In the genomic region with DNA sequence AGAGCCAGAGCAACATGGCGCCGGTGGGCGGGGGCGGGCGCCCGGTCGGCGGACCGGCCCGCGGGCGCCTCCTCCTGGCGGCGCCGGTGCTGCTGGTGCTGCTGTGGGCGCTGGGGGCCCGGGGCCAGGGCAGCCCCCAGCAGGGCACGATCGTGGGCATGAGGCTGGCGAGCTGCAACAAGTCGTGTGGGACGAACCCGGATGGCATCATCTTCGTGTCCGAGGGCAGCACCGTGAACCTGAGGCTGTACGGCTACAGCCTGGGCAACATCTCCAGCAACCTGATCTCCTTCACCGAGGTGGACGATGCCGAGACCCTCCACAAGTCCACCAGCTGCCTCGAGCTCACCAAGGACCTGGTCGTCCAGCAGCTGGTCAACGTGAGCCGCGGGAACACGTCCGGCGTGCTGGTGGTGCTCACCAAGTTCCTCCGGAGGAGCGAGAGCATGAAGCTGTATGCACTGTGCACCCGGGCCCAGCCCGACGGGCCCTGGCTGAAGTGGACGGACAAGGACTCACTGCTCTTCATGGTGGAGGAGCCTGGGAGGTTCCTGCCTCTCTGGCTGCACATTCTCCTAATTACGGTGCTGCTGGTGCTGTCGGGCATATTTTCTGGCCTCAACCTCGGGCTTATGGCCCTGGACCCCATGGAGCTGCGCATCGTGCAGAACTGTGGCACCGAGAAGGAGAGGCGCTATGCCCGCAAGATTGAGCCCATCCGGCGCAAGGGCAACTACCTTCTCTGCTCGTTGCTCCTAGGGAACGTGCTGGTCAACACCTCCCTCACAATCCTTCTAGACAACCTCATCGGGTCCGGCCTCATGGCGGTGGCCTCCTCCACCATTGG, we compare ENCODE assay signal across 8 cellular contexts. TPM values are rescaled to one million over a fixed set of nuclear protein-coding genes. Genes with fewer than 3 reads are reported as not detected.
A peak's percentile ranks its signal among the peaks of the same experiment; 100 is the strongest.
DNase-seq lines count a peak whose midpoint lies in the region; ATAC-seq and TF ChIP-seq lines count a peak whose summit lies in the region.

No MANE protein-coding gene starts in this region.

- H3K4me3 ChIP-seq in BLaER1 treated with 17β-estradiol and CSF1 and Interleukin-3, amounts not matched to agents 10 nM and 100 nM = peak overlapping the region; percentile 60 to 76 (median 66)
- peak overlapping the region; percentile 80 for H3K4me3 ChIP-seq in HUES48 (ENCODE audit: low read depth, low read length)
- peak overlapping the region; percentile 67 to 73 for H3K4me3 ChIP-seq in right atrium auricular region
- H3K4me3 ChIP-seq in gastrocnemius medialis = peak overlapping the region; percentile 64 to 87 (median 74)

- peak overlapping the region; percentile 73 for H3K4me3 Mint-ChIP-seq in activated naive CD4-positive, alpha-beta T cell treated with anti-CD3 and anti-CD28 coated beads, Interleukin-2, amount 10 ng/mL, durations not matched to agents 7 days and 5 days

- TF ChIP-seq CTCF in right atrium auricular region (IDR thresholded peaks at IDR 0.05) (peak; percentile 24 to 60), gastrocnemius medialis (IDR thresholded peaks at IDR 0.05 in 4 of 5, conservative IDR thresholded peaks at IDR 0.05 in 1 of 5) (peak; percentile 31 to 83 (median 79))

- peak overlapping the region; percentile 68 to 84 (median 82) for H3K9ac ChIP-seq in BLaER1 treated with 17β-estradiol and CSF1 and Interleukin-3, amounts not matched to agents 10 nM and 100 nM
- peak overlapping the region; percentile 38; the same call in 1 of the 2 replicates for H3K9ac ChIP-seq in HUES48 (ENCODE audit: low read depth, low read length)

- H3K27me3 ChIP-seq in BLaER1 treated with 17β-estradiol and CSF1 and Interleukin-3, amounts not matched to agents 10 nM and 100 nM = no peaks in the 10 kb centered on the region
- H3K27me3 ChIP-seq in HUES48 (ENCODE audit: control insufficient read depth, insufficient read depth, low read length) (0 out of 2 replicates have a peak, but pooled peaks cover 5% of the 10 kb centered on the region), right atrium auricular region (no peaks in the 10 kb centered on the region), gastrocnemius medialis (no peaks in the 10 kb centered on the region)

- no peaks in the 10 kb centered on the region for H3K9me3 ChIP-seq in BLaER1 treated with 17β-estradiol and CSF1 and Interleukin-3, amounts not matched to agents 10 nM and 100 nM (replicated peaks in 1 of 11)
- H3K9me3 ChIP-seq in HUES48 (ENCODE audit: control insufficient read depth, insufficient read depth, low read length) (no peaks in the 10 kb centered on the region), right atrium auricular region (no peaks in the 10 kb centered on the region), gastrocnemius medialis (no peaks in the 10 kb centered on the region)

- peak overlapping the region; percentile 88 to 100 (median 98) for H3K4me2 ChIP-seq in BLaER1 treated with 17β-estradiol and CSF1 and Interleukin-3, amounts not matched to agents 10 nM and 100 nM

- peak overlapping the region; percentile 80 for H3K27ac Mint-ChIP-seq in activated naive CD4-positive, alpha-beta T cell treated with anti-CD3 and anti-CD28 coated beads, Interleukin-2, amount 10 ng/mL, durations not matched to agents 7 days and 5 days

- peaks cover 0 to 1% (median 0%) of the 10 kb centered on the region in 11 experiments; a peak in 1 of 22 replicates for H3K36me3 ChIP-seq in BLaER1 treated with 17β-estradiol and CSF1 and Interleukin-3, amounts not matched to agents 10 nM and 100 nM
- H3K36me3 ChIP-seq in HUES48 (ENCODE audit: control insufficient read depth, insufficient read depth, low read length) (no peaks in the 10 kb centered on the region), right atrium auricular region (no peaks in the 10 kb centered on the region), gastrocnemius medialis (no peaks in the 10 kb centered on the region)

- peaks cover 58% of the 10 kb centered on the region for H3K4me1 Mint-ChIP-seq in activated naive CD4-positive, alpha-beta T cell treated with anti-CD3 and anti-CD28 coated beads, Interleukin-2, amount 10 ng/mL, durations not matched to agents 7 days and 5 days

- intact Hi-C loops in gastrocnemius medialis (cut with DNase I; ENCODE audit: low total_unique reads) = loop anchor here (1.0 to 5.0 kb wide), 5 partner anchors 21 to 224 kb away; a partner anchor contains a TSS

- peak overlapping the region; percentile 55 to 85 (median 76); a peak in 21 of 22 replicates for H3K27ac ChIP-seq in BLaER1 treated with 17β-estradiol and CSF1 and Interleukin-3, amounts not matched to agents 10 nM and 100 nM
- H3K27ac ChIP-seq in HUES48 (ENCODE audit: low read depth, low read length) = no peak overlapping the region
- peak overlapping the region; percentile 77 to 81 for H3K27ac ChIP-seq in right atrium auricular region
- peak overlapping the region; percentile 83 to 91 (median 88) for H3K27ac ChIP-seq in gastrocnemius medialis

- no peaks in the 10 kb centered on the region for H3K36me3 Mint-ChIP-seq in activated naive CD4-positive, alpha-beta T cell treated with anti-CD3 and anti-CD28 coated beads, Interleukin-2, amount 10 ng/mL, durations not matched to agents 7 days and 5 days

- H3K4me1 ChIP-seq in BLaER1 treated with 17β-estradiol and CSF1 and Interleukin-3, amounts not matched to agents 10 nM and 100 nM = peaks cover 51 to 74% (median 62%) of the 10 kb centered on the region in 10 experiments
- H3K4me1 ChIP-seq in HUES48 (ENCODE audit: control insufficient read depth, insufficient read depth, low read length) = peaks cover 35% of the 10 kb centered on the region
- H3K4me1 ChIP-seq in right atrium auricular region = peaks cover 0 to 43% of the 10 kb centered on the region in 2 donors
- H3K4me1 ChIP-seq in gastrocnemius medialis = peaks cover 39 to 41% of the 10 kb centered on the region in 2 donors

- DNase-seq in activated naive CD4-positive, alpha-beta T cell treated with anti-CD3 and anti-CD28 coated beads, Interleukin-2, amount 10 ng/mL, durations not matched to agents 7 days and 5 days = no peak
- no peak for DNase-seq in right atrium auricular region (ENCODE audit: low spot score)
- DNase-seq in gastrocnemius medialis = no peak

- no peak for TF ChIP-seq POLR2A in gastrocnemius medialis (IDR thresholded peaks at IDR 0.05)

- CTCF ChIA-PET in activated naive CD4-positive, alpha-beta T cell treated with anti-CD3 and anti-CD28 coated beads, Interleukin-2, amount 10 ng/mL, durations not matched to agents 7 days and 5 days (lab: Charles Lee) = interaction anchor here (0.6 to 6.7 kb wide), 19 partner anchors 8 to 208 kb away, joined by 3 to 43 read pairs (median 4); a partner anchor contains a TSS

- peaks cover 5% of the 10 kb centered on the region for H3K27me3 Mint-ChIP-seq in activated naive CD4-positive, alpha-beta T cell treated with anti-CD3 and anti-CD28 coated beads, Interleukin-2, amount 10 ng/mL, durations not matched to agents 7 days and 5 days

- ATAC-seq in GM18909 (IDR thresholded peaks at IDR 0.05; ENCODE audit: poor library complexity, unreplicated experiment) (peak; percentile 16), gastrocnemius medialis (peak; percentile 25 to 31), HG02973 (IDR thresholded peaks at IDR 0.05; ENCODE audit: unreplicated experiment) (no peak), HG03442 (IDR thresholded peaks at IDR 0.05; ENCODE audit: unreplicated experiment) (no peak)

- in situ Hi-C loops in gastrocnemius medialis (cut with MboI; ENCODE audit: low sequenced_read_pairs in 4 of 4) = no loop called here

- no peaks in the 10 kb centered on the region for H3K9me3 Mint-ChIP-seq in activated naive CD4-positive, alpha-beta T cell treated with anti-CD3 and anti-CD28 coated beads, Interleukin-2, amount 10 ng/mL, durations not matched to agents 7 days and 5 days

- H4K20me1 ChIP-seq in BLaER1 treated with 17β-estradiol and CSF1 and Interleukin-3, amounts not matched to agents 10 nM and 100 nM = peaks cover under 1 to 51% (median 14%) of the 10 kb centered on the region in 11 experiments; a peak in 15 of 22 replicates

RNA-seq across cellular contexts. Expression of a gene that starts 0.5 kb away (rescaled TPM):
- total RNA-seq in right atrium auricular region (10 to 100 TPM; 22.1 to 22.2 TPM), gastrocnemius medialis (10 to 100 TPM in 2 of 4 donors, 1 to 10 TPM in 2; 5.4 to 20.1 (median 9.1) TPM)

RNA-seq across cellular contexts. Expression of a gene that starts 21.3 kb away (rescaled TPM):
- total RNA-seq in right atrium auricular region = 10 to 100 TPM; 13.6 to 15.6 TPM
- 10 to 100 TPM in 3 of 4 donors, 1 to 10 TPM in 1; 8.8 to 17.3 (median 16.4) TPM for total RNA-seq in gastrocnemius medialis

RNA-seq across cellular contexts. Expression of a gene that starts 54.9 kb away (rescaled TPM):
- total RNA-seq in right atrium auricular region (1 to 10 TPM; 4.2 to 7.9 TPM), gastrocnemius medialis (1 to 10 TPM; 3.3 to 9.8 (median 8.6) TPM)

Comparison
In these comparisons a context has a peak if more than half of its experiments do, and no peak if none do; other contexts are left out.
1. ATAC-seq: peak in GM18909 (single experiment) and gastrocnemius medialis (2 of 2); none in HG02973 (single experiment) and HG03442 (single experiment).
2. Peak in every context shown above with its lines, with median percentiles within 50 percentile points of each other: H3K4me3 ChIP-seq.